In genomic region chr6:135686784-135687301, GRCh38 we compare ENCODE assay signal across 13 cellular contexts.
DNase-seq lines count a peak whose midpoint lies in the region; ATAC-seq and TF ChIP-seq lines count a peak whose summit lies in the region.
"Had no signal": no experiment of that assay in that cellular context is flagged by ENCODE, and none has a peak within 500 bp of the region (broad histone marks: within the 10 kb centered on the region; RNA-seq: fewer than 3 reads in every experiment).

No MANE protein-coding gene starts in this region.

- 67 to 68% methylated on average over 2 of the region's 2 CpGs for WGBS in body of pancreas, 2 donors

- H2AFZ ChIP-seq in neural progenitor cell (replicated peaks), result no peak overlapping the region

- H3K27me3 ChIP-seq in left lung (no peaks in the 10 kb centered on the region), body of pancreas (no peaks in the 10 kb centered on the region), neural progenitor cell (no peaks in the 10 kb centered on the region)
- H3K27me3 ChIP-seq: thyroid gland had no signal

- H3K36me3 Mint-ChIP-seq in neural progenitor cell, result no peaks in the 10 kb centered on the region
- no peaks in the 10 kb centered on the region for H3K36me3 Mint-ChIP-seq in stimulated activated memory B cell treated with anti-CD40 and anti-IgM and Interleukin-4, amounts not matched to agents 10 μg/mL and 1 μg/mL and 100 μg/mL, for 72 hours

- TF ChIP-seq POLR2A in body of pancreas (IDR thresholded peaks at IDR 0.05), result no peak

- DNase-seq in AG09309 (ENCODE audit: low read depth) (peak; percentile 37), KBM-7 (peak; percentile 19), dermis blood vessel endothelial cell (peak; percentile 58), left lung (no peak), pons (ENCODE audit: low spot score) (no peak), body of pancreas (no peak), neural progenitor cell (ENCODE audit: low spot score) (no peak)
- DNase-seq: anterior cingulate cortex, C1 segment of cervical spinal cord, NCI-H187 treated with DMSO at 0.1 percent for 48 hours, posterior cingulate gyrus, thyroid gland had no signal

- no peaks in the 10 kb centered on the region for H3F3A ChIP-seq in neural progenitor cell (ENCODE audit: low read depth)

- H3K27ac ChIP-seq in left lung (no peak overlapping the region), body of pancreas (no peak overlapping the region), neural progenitor cell (no peak overlapping the region)

- H3K4me2 ChIP-seq in neural progenitor cell, result no peak overlapping the region

- ATAC-seq in left lung (peak; percentile 26), body of pancreas (no peak)
- no peak for ATAC-seq in stimulated activated memory B cell treated with anti-CD40 and anti-IgM and Interleukin-4, amounts not matched to agents 10 μg/mL and 1 μg/mL and 100 μg/mL, for 72 hours

- TF ChIP-seq CTCF in AG09309 (IDR thresholded peaks at IDR 0.05; ENCODE audit: control insufficient read depth, insufficient read depth, low read depth, low read length, missing control alignments) (no peak), left lung (IDR thresholded peaks at IDR 0.05) (no peak), body of pancreas (IDR thresholded peaks at IDR 0.05) (no peak), neural progenitor cell (IDR thresholded peaks at IDR 0.05) (no peak)

- intact Hi-C loops in left lung (cut with DNase I) (no loop called here), body of pancreas (cut with DNase I) (no loop called here)

- no peaks in the 10 kb centered on the region for H3K4me1 Mint-ChIP-seq in neural progenitor cell
- peaks cover 20% of the 10 kb centered on the region for H3K4me1 Mint-ChIP-seq in stimulated activated memory B cell treated with anti-CD40 and anti-IgM and Interleukin-4, amounts not matched to agents 10 μg/mL and 1 μg/mL and 100 μg/mL, for 72 hours

- H3K9me3 ChIP-seq in left lung (no peaks in the 10 kb centered on the region), body of pancreas (no peaks in the 10 kb centered on the region), neural progenitor cell (ENCODE audit: low read depth) (no peaks in the 10 kb centered on the region)
- H3K9me3 ChIP-seq: thyroid gland had no signal

- H3K4me3 ChIP-seq in AG09309 (ENCODE audit: control insufficient read depth, low read depth, low read length) (no peak overlapping the region), left lung (no peak overlapping the region), body of pancreas (no peak overlapping the region), neural progenitor cell (no peak overlapping the region)
- H3K4me3 ChIP-seq: thyroid gland had no signal

- H3K4me3 Mint-ChIP-seq in neural progenitor cell, result no peak overlapping the region
- no peak overlapping the region for H3K4me3 Mint-ChIP-seq in stimulated activated memory B cell treated with anti-CD40 and anti-IgM and Interleukin-4, amounts not matched to agents 10 μg/mL and 1 μg/mL and 100 μg/mL, for 72 hours

- no peaks in the 10 kb centered on the region for H3K79me2 ChIP-seq in neural progenitor cell (ENCODE audit: low read depth)

- H3K36me3 ChIP-seq in left lung (no peaks in the 10 kb centered on the region), body of pancreas (replicated peaks in 1 of 2; ENCODE audit: insufficient read depth in 1 of 2, low read depth in 2 of 2) (no peaks in the 10 kb centered on the region), neural progenitor cell (no peaks in the 10 kb centered on the region)
- H3K36me3 ChIP-seq: thyroid gland had no signal

- H3K9me3 Mint-ChIP-seq in neural progenitor cell, result no peaks in the 10 kb centered on the region
- peaks cover 3% of the 10 kb centered on the region for H3K9me3 Mint-ChIP-seq in stimulated activated memory B cell treated with anti-CD40 and anti-IgM and Interleukin-4, amounts not matched to agents 10 μg/mL and 1 μg/mL and 100 μg/mL, for 72 hours

- H4K20me1 ChIP-seq in neural progenitor cell (ENCODE audit: low read depth), result no peaks in the 10 kb centered on the region

- H3K9ac ChIP-seq in neural progenitor cell, result no peak overlapping the region

- in situ Hi-C loops in KBM-7 (cut with MboI; ENCODE audit: low pct_unique_long_range_greater_than_20kb, low sequenced_read_pairs), result no loop called here

- H3K27ac Mint-ChIP-seq in neural progenitor cell, result no peak overlapping the region
- no peak overlapping the region for H3K27ac Mint-ChIP-seq in stimulated activated memory B cell treated with anti-CD40 and anti-IgM and Interleukin-4, amounts not matched to agents 10 μg/mL and 1 μg/mL and 100 μg/mL, for 72 hours

- H3K4me1 ChIP-seq in left lung (peaks cover 0 to 9% of the 10 kb centered on the region in 2 donors), body of pancreas (no peaks in the 10 kb centered on the region), neural progenitor cell (no peaks in the 10 kb centered on the region)
- H3K4me1 ChIP-seq: thyroid gland had no signal

- peaks cover 2% of the 10 kb centered on the region for H3K27me3 Mint-ChIP-seq in neural progenitor cell (ENCODE audit: insufficient read depth, low read depth)
- H3K27me3 Mint-ChIP-seq in stimulated activated memory B cell treated with anti-CD40 and anti-IgM and Interleukin-4, amounts not matched to agents 10 μg/mL and 1 μg/mL and 100 μg/mL, for 72 hours, result no peaks in the 10 kb centered on the region

Comparison
In these comparisons a context has a peak if more than half of its experiments do, and no peak if none do; other contexts are left out.
1. DNase-seq: peak in AG09309 (single experiment), KBM-7 (single experiment) and dermis blood vessel endothelial cell (single experiment); none in left lung (0 of 2), pons (single experiment), body of pancreas (0 of 4) and neural progenitor cell (single experiment).